In the genomic region with DNA sequence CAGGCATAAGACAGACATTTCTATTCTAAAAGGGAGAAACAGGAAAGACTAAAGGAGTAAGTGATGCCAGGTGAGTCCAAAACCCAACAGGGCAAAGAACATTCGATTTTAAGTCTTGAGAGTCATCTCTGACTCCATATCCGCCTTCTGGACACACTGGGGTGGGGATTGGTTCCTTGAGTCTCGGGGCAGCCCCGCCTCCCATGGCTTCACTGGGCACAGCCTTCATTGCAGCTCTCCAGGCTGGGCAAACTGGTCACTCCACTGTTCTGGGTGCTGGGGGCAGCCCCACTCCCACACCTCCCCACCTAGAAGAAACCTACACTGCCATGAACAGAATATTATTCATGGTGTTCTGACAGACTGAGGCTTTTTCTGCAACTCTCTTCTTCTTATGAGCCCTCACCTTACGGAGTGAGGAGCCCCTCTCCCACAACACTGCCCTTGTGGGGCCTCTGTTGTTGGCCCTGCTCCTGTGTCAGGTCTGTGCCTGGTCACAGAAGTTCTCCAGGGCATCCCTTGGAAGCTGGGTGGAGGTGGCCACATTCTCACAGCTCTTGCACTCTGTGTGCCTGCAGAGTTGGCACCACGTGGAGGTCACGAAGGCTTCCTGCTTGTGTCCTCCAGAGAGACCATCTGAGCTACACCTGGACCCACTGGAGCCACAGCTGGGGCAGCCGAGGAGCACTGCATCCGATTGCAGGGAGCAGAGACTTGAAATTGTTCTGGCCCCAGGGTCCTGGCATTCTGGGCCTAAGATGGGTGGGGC, we compare ENCODE assay signal across 1 cellular context.
TF ChIP-seq lines count a peak whose summit lies in the region.

No MANE protein-coding gene starts in this region.

TF ChIP-seq in SK-N-SH treated with all-trans-retinoic acid at 6 μM for 48 hours, 23 proteins besides CTCF, POLR2A, EP300 and RAD21 (continued from another document):
- no peak for TF ChIP-seq POU6F1 (CRISPR knock-in tag; IDR thresholded peaks at IDR 0.05; ENCODE audit: borderline replicate concordance, low read depth)
- no peak for TF ChIP-seq RARB (CRISPR knock-in tag; IDR thresholded peaks at IDR 0.05)
- TF ChIP-seq OSR1 (CRISPR knock-in tag; IDR thresholded peaks at IDR 0.05), result no peak
- no peak for TF ChIP-seq ZNF8 (CRISPR knock-in tag; IDR thresholded peaks at IDR 0.05)
- no peak for TF ChIP-seq ZC3H10 (CRISPR knock-in tag; IDR thresholded peaks at IDR 0.05)
- no peak for TF ChIP-seq ARNTL (CRISPR knock-in tag; IDR thresholded peaks at IDR 0.05; ENCODE audit: borderline replicate concordance, low read depth)
